In the genomic region with DNA sequence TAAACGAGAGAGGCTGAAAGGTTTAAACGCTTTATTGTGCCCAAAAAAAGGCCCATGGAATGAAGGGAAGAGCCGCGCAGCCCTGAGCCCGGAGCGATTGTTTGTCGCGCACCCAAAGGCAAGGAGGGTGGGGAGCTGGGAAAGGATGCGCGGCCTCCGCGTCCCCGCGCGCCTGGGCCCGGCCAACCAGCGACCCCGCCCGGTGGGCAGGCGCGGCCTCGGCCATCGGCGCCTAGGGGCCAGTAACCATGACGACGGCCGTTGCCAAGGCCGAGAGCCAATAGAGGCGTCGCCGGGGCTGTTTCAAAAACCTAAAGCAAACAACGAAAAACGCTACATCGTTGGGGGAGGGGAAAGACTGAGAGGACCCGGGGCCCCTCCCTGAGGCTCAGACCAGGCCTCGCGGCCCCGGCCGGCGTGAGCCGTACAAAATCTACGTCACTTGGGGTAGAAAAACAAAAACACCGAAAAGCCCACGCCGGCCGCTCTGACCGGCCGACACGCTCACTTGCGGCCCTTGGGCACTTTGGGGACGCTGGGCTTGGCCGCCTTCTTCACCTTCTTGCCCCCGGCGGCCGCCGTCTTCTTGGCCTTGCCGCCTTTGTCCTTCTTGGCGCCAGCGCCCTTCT, we compare ENCODE assay signal across 9 cellular contexts. TPM values are rescaled to one million over a fixed set of nuclear protein-coding genes. Genes with fewer than 3 reads are reported as not detected.
A peak's percentile ranks its signal among the peaks of the same experiment; 100 is the strongest.
DNase-seq lines count a peak whose midpoint lies in the region; ATAC-seq, FAIRE-seq and TF ChIP-seq lines count a peak whose summit lies in the region.
"Had no signal": no experiment of that assay in that cellular context is flagged by ENCODE, and none has a peak within 500 bp of the region (broad histone marks: within the 10 kb centered on the region; RNA-seq: fewer than 3 reads in every experiment).

No MANE protein-coding gene starts in this region.

- DNase-seq in DMS153 treated with DMSO at 0.1 percent for 48 hours (lab: John Stamatoyannopoulos, UW; ENCODE audit: unreplicated experiment) (peak; percentile 94), NCI-H2196 (lab: John Stamatoyannopoulos, UW; ENCODE audit: unreplicated experiment) (peak; percentile 99), WTC11 (ENCODE audit: low spot score) (peak; percentile 90), colonic mucosa (peak; percentile 83), kidney (peak; percentile 95), smooth muscle cell (lab: John Stamatoyannopoulos, UW; ENCODE audit: unreplicated experiment) (peak; percentile 39)

- H3K36me3 ChIP-seq in colonic mucosa (no peaks in the 10 kb centered on the region), kidney (ENCODE audit: control insufficient read depth in 1 of 2, insufficient read depth in 2 of 2, low read length in 2 of 2) (no peaks in the 10 kb centered on the region), smooth muscle cell (ENCODE audit: low read depth) (no peaks in the 10 kb centered on the region)

- POLR2A ChIA-PET in WTC11 (lab: Charles Lee), result interaction anchor here (1.2 to 3.9 kb wide), 6 partner anchors 10 to 193 kb away, joined by 3 to 44 read pairs (median 4); partner anchors contain the start of genes HMCES and RAB43

- H3K4me3 ChIP-seq in colonic mucosa (peak overlapping the region; percentile 80), kidney (ENCODE audit: low read length in 2 of 2) (peak overlapping the region; percentile 77 to 92), smooth muscle cell (peak overlapping the region; percentile 75)

- H3K9ac ChIP-seq in colonic mucosa (ENCODE audit: low read depth in 2 of 2, low read length in 2 of 2), result peak overlapping the region; percentile 72 to 84
- peak overlapping the region; percentile 35 to 66 for H3K9ac ChIP-seq in kidney (ENCODE audit: low read length in 2 of 2)
- peak overlapping the region; percentile 91 for H3K9ac ChIP-seq in smooth muscle cell (ENCODE audit: low read depth)

- FAIRE-seq in kidney (lab: Jason Lieb, UNC), result no peak
- FAIRE-seq: colon had no signal

- ATAC-seq in HG02642 (IDR thresholded peaks at IDR 0.05; ENCODE audit: poor library complexity, unreplicated experiment), result peak; percentile 30
- peak; percentile 67 for ATAC-seq in WTC11
- no peak for ATAC-seq in GM21367 (IDR thresholded peaks at IDR 0.05; ENCODE audit: unreplicated experiment)

- peaks cover 7% of the 10 kb centered on the region for H3K79me2 ChIP-seq in smooth muscle cell (ENCODE audit: low read depth)

- intact Hi-C loops in colonic mucosa (cut with DNase I), result no loop called here
- intact Hi-C loops in kidney (cut with DNase I), result no loop called here

- no peaks in the 10 kb centered on the region for H3K9me3 Mint-ChIP-seq in WTC11

- TF ChIP-seq CTCF in WTC11 (IDR thresholded peaks at IDR 0.05) (no peak), colonic mucosa (IDR thresholded peaks at IDR 0.05) (no peak), kidney (IDR thresholded peaks at IDR 0.05; ENCODE audit: borderline replicate concordance, extremely low read depth, insufficient read depth) (peak; percentile 10), smooth muscle cell (IDR thresholded peaks at IDR 0.05; ENCODE audit: borderline replicate concordance, insufficient read depth, poor library complexity, severe bottlenecking) (no peak)

- H3K36me3 Mint-ChIP-seq in WTC11, result no peaks in the 10 kb centered on the region

- H3F3A ChIP-seq in smooth muscle cell (ENCODE audit: low read depth), result peaks cover 4% of the 10 kb centered on the region

- CTCF ChIA-PET in WTC11 (lab: Charles Lee), result interaction anchor here (0.9 to 1.7 kb wide), 4 partner anchors 9 to 69 kb away, joined by 3 to 8 read pairs (median 4); no protein-coding TSS in a partner anchor

- peak overlapping the region; percentile 100 for H3K4me2 ChIP-seq in smooth muscle cell

- under 1% methylated on average over 59 of the region's 59 CpGs for WGBS in smooth muscle cell (ENCODE audit: low lambda C conversion rate)

- H3K27ac ChIP-seq in colonic mucosa (peak overlapping the region; percentile 85), kidney (ENCODE audit: low read depth in 2 of 2, low read length in 2 of 2) (peak overlapping the region; percentile 63 to 66), smooth muscle cell (ENCODE audit: low read depth) (peak overlapping the region; percentile 82)

- H3K27me3 Mint-ChIP-seq in WTC11 (ENCODE audit: low read depth), result no peaks in the 10 kb centered on the region; the same call in 1 of the 2 replicates

- H3K9me3 ChIP-seq in colonic mucosa (no peaks in the 10 kb centered on the region), kidney (ENCODE audit: control insufficient read depth in 1 of 2, low read length in 2 of 2) (no peaks in the 10 kb centered on the region), smooth muscle cell (replicated peaks; ENCODE audit: low read depth) (no peaks in the 10 kb centered on the region)

- H3K4me3 Mint-ChIP-seq in WTC11, result peak overlapping the region; percentile 88

- H2AFZ ChIP-seq in smooth muscle cell (ENCODE audit: low read depth), result no peak overlapping the region

- peaks cover 9% of the 10 kb centered on the region for H3K4me1 Mint-ChIP-seq in WTC11

- H4K20me1 ChIP-seq in smooth muscle cell (ENCODE audit: low read depth), result peaks cover 16% of the 10 kb centered on the region

- H3K27me3 ChIP-seq in colonic mucosa (no peaks in the 10 kb centered on the region), smooth muscle cell (ENCODE audit: low read depth) (no peaks in the 10 kb centered on the region)

- no peaks in the 10 kb centered on the region for H3K4me1 ChIP-seq in colonic mucosa
- H3K4me1 ChIP-seq in kidney (ENCODE audit: control insufficient read depth in 1 of 2, insufficient read depth in 1 of 2, low read depth in 1 of 2, low read length in 2 of 2), result peaks cover 3 to 5% of the 10 kb centered on the region in 2 donors
- H3K4me1 ChIP-seq in smooth muscle cell (ENCODE audit: low read depth), result peaks cover 4% of the 10 kb centered on the region

- H3K27ac Mint-ChIP-seq in WTC11, result no peak overlapping the region

TF ChIP-seq in WTC11, 78 proteins besides CTCF, POLR2A, EP300 and RAD21 (continues in another document):
- TF ChIP-seq, protein P1, sequence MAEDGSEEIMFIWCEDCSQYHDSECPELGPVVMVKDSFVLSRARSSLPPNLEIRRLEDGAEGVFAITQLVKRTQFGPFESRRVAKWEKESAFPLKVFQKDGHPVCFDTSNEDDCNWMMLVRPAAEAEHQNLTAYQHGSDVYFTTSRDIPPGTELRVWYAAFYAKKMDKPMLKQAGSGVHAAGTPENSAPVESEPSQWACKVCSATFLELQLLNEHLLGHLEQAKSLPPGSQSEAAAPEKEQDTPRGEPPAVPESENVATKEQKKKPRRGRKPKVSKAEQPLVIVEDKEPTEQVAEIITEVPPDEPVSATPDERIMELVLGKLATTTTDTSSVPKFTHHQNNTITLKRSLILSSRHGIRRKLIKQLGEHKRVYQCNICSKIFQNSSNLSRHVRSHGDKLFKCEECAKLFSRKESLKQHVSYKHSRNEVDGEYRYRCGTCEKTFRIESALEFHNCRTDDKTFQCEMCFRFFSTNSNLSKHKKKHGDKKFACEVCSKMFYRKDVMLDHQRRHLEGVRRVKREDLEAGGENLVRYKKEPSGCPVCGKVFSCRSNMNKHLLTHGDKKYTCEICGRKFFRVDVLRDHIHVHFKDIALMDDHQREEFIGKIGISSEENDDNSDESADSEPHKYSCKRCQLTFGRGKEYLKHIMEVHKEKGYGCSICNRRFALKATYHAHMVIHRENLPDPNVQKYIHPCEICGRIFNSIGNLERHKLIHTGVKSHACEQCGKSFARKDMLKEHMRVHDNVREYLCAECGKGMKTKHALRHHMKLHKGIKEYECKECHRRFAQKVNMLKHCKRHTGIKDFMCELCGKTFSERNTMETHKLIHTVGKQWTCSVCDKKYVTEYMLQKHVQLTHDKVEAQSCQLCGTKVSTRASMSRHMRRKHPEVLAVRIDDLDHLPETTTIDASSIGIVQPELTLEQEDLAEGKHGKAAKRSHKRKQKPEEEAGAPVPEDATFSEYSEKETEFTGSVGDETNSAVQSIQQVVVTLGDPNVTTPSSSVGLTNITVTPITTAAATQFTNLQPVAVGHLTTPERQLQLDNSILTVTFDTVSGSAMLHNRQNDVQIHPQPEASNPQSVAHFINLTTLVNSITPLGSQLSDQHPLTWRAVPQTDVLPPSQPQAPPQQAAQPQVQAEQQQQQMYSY (CRISPR knock-in tag; IDR thresholded peaks at IDR 0.05), result no peak
- TF ChIP-seq E2F5 (CRISPR knock-in tag; IDR thresholded peaks at IDR 0.05) (peak; percentile 80; the same call in 1 of the 2 replicates), JUN (CRISPR knock-in tag; IDR thresholded peaks at IDR 0.05) (0 out of 2 replicates have a peak, but pooled peaks have one; percentile 34)

RNA-seq across cellular contexts. Expression of gene HMCES, which starts 36.2 kb away (rescaled TPM):
- total RNA-seq in WTC11 (2021) (44.0 to 49.5 TPM (median 47.7 TPM) in 3 replicates), colonic mucosa (10 to 100 TPM; 45.0 to 53.7 TPM), kidney (40.1 TPM), smooth muscle cell (9.3 and 15.2 TPM in 2 replicates)
- polyA plus RNA-seq in kidney (ENCODE audit: insufficient read depth, low read depth, low replicate concordance) (37.4 TPM), smooth muscle cell (25.0 and 33.8 TPM in 2 replicates)

Comparison
In these comparisons a context has a peak if more than half of its experiments do, and no peak if none do; other contexts are left out.
1. DNase-seq: peak in every context shown above with its lines; median percentile 99 in NCI-H2196; 95 in kidney; 94 in DMS153 treated with DMSO at 0.1 percent for 48 hours; 90 in WTC11; 83 in colonic mucosa; 39 in smooth muscle cell.